2 cellular contexts compared by ENCODE assay signal in the genomic region with DNA sequence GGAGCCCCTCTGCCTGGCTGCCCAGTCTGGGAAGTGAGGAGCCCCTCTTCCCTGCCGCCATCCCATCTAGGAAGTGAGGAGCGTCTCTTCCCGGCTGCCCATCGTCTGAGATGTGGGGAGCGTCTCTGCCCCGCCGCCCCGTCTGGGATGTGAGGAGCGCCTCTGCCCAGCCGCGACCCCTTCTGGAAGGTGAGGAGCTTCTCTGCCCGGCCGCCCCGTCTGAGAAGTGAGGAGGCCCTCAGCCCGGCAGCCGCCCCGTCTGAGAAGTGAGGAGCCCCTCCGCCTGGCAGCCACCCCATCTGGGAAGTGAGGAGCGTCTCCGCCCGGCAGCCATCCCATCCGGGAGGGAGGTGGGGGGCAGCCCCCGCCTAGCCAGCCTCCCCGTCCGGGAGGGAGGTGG. TPM values are rescaled to one million over a fixed set of nuclear protein-coding genes. Genes with fewer than 3 reads are reported as not detected.
"Had no signal": no experiment of that assay in that cellular context is flagged by ENCODE, and none has a peak within 500 bp of the region (broad histone marks: within the 10 kb centered on the region; RNA-seq: fewer than 3 reads in every experiment).

No MANE protein-coding gene starts in this region.

RNA-seq across cellular contexts. Expression of a gene that starts 49.2 kb away (rescaled TPM):
- total RNA-seq: H1, H7 had no signal
- polyA plus RNA-seq: H1 had no signal
